In the genomic region with DNA sequence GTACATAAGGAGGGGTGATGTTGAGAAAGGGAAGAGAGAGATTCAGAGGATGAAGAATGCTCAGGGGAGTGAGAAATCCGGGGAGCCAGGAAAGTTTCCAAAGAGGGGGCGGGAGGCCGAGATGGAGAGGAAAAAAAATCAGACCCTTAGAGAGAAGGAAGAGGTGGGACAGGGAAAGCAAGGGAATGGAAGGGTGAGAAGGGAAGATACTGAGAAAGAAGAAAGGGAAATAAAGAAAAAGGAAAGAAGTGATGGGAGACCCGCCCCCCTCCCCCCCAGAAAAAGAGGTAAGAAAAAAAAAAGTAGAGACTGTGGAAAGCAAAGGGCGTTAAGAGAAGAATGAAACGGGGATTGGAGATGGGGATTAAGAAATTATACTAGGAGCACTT, we compare ENCODE assay signal across 8 cellular contexts. TPM values are rescaled to one million over a fixed set of nuclear protein-coding genes. Genes with fewer than 3 reads are reported as not detected.
DNase-seq lines count a peak whose midpoint lies in the region; ATAC-seq and TF ChIP-seq lines count a peak whose summit lies in the region.

No MANE protein-coding gene starts in this region.

- peak overlapping the region; percentile 25 for H3K9ac ChIP-seq in muscle layer of colon (ENCODE audit: low read length)

- TF ChIP-seq CTCF in heart right ventricle (IDR thresholded peaks at IDR 0.05) (no peak), vagina (IDR thresholded peaks at IDR 0.05) (no peak)

- H3K27me3 ChIP-seq in heart right ventricle, result peaks cover 0 to 23% (median 7%) of the 10 kb centered on the region in 7 donors
- H3K27me3 ChIP-seq in muscle layer of colon (ENCODE audit: control insufficient read depth in 1 of 2, insufficient read depth in 2 of 2, low read length in 2 of 2), result no peaks in the 10 kb centered on the region
- no peaks in the 10 kb centered on the region for H3K27me3 ChIP-seq in vagina

- no peaks in the 10 kb centered on the region for H3K36me3 ChIP-seq in heart right ventricle
- no peaks in the 10 kb centered on the region for H3K36me3 ChIP-seq in muscle layer of colon (ENCODE audit: insufficient read depth, low read length)
- H3K36me3 ChIP-seq in vagina, result no peaks in the 10 kb centered on the region

- intact Hi-C loops in heart right ventricle (cut with DNase I), result loop anchor here in 3 of 10 donors (10.0 kb wide), 2 partner anchors 264 to 766 kb away; a partner anchor contains a TSS
- intact Hi-C loops in left ventricle myocardium superior (cut with micrococcal nuclease), result no loop called here
- intact Hi-C loops in vagina (cut with DNase I), result no loop called here

- H3K27ac ChIP-seq in heart right ventricle, result peak overlapping the region in 5 of 10 donors; percentile 31 to 85 (median 51)
- H3K27ac ChIP-seq in cingulate gyrus (ENCODE audit: low read depth, low read length), result peak overlapping the region; percentile 69
- peak overlapping the region; percentile 35 for H3K27ac ChIP-seq in muscle layer of colon (ENCODE audit: low read depth, low read length)
- no peak overlapping the region for H3K27ac ChIP-seq in vagina

- DNase-seq in heart right ventricle, result no peak
- DNase-seq in left ventricle myocardium superior, result no peak
- DNase-seq in vagina (ENCODE audit: extremely low spot score in 2 of 2), result no peak
- no peak for DNase-seq in HuH-7.5 (ENCODE audit: low spot score)
- DNase-seq in NCI-H1105 treated with DMSO at 0.1 percent for 48 hours (lab: John Stamatoyannopoulos, UW), result no peak

- peak overlapping the region; percentile 48 to 76 (median 68) for H3K4me3 ChIP-seq in heart right ventricle
- H3K4me3 ChIP-seq in muscle layer of colon (ENCODE audit: low read depth in 1 of 2, low read length in 2 of 2), result peak overlapping the region; percentile 18 to 97
- H3K4me3 ChIP-seq in vagina, result peak overlapping the region; percentile 56 to 64

- no peak for TF ChIP-seq POLR2A in vagina (IDR thresholded peaks at IDR 0.05)

- H3K9me3 ChIP-seq in heart right ventricle (no peaks in the 10 kb centered on the region), muscle layer of colon (ENCODE audit: low read length) (no peaks in the 10 kb centered on the region), vagina (no peaks in the 10 kb centered on the region)

- WGBS in heart right ventricle, 2 donors, result 18 to 26% methylated on average over 6 of the region's 6 CpGs

- ATAC-seq in heart right ventricle (no peak), left ventricle myocardium superior (no peak), HG03457 (IDR thresholded peaks at IDR 0.05; ENCODE audit: unreplicated experiment) (no peak)

- peaks cover 0 to 15% (median 5%) of the 10 kb centered on the region in 9 donors for H3K4me1 ChIP-seq in heart right ventricle
- H3K4me1 ChIP-seq in muscle layer of colon (ENCODE audit: insufficient read depth, low read length), result peaks cover 7% of the 10 kb centered on the region
- peaks cover 6% of the 10 kb centered on the region for H3K4me1 ChIP-seq in vagina

RNA-seq across cellular contexts. Expression of a gene that starts 0.5 kb away (rescaled TPM):
- total RNA-seq in heart right ventricle (under 1 TPM in 3 of 10 donors, not detected in 7; 0.69 to 0.77 (median 0.71) TPM), left ventricle myocardium superior (not detected), vagina (not detected)
- under 1 TPM in 1 of 2 donors, not detected in 1; 0.26 TPM for polyA plus RNA-seq in heart right ventricle
